Comparison of ENCODE assay signal across 3 cellular contexts in genomic region chr3:18390024-18390660, GRCh38.
TF ChIP-seq lines count a peak whose summit lies in the region.

No MANE protein-coding gene starts in this region.

TF ChIP-seq in SK-N-SH, 30 proteins besides CTCF, POLR2A, EP300 and RAD21:
- TF ChIP-seq PBX3 (IDR thresholded peaks at IDR 0.05) (no peak), GABPA (IDR thresholded peaks at IDR 0.05; ENCODE audit: low read depth) (no peak), RCOR1 (IDR thresholded peaks at IDR 0.05; ENCODE audit: low read length) (peak; percentile 63; the same call in 1 of the 2 replicates), GATA2 (CRISPR knock-in tag; IDR thresholded peaks at IDR 0.05) (peak; percentile 78), TCF12 (IDR thresholded peaks at IDR 0.05) (no peak), ELF1 (IDR thresholded peaks at IDR 0.05) (no peak), FOSL2 (IDR thresholded peaks at IDR 0.05; ENCODE audit: borderline replicate concordance, low read depth) (no peak), ZBTB33 (IDR thresholded peaks at IDR 0.05; ENCODE audit: borderline replicate concordance, low read depth) (no peak), EZH2phosphoT487 (IDR thresholded peaks at IDR 0.05; ENCODE audit: borderline replicate concordance, low read depth) (no peak)

TF ChIP-seq in SK-N-SH treated with all-trans-retinoic acid at 6 μM for 48 hours, 23 proteins besides CTCF, POLR2A, EP300 and RAD21:
- no peak for TF ChIP-seq BACH2 (CRISPR knock-in tag; IDR thresholded peaks at IDR 0.05; ENCODE audit: borderline replicate concordance)
- TF ChIP-seq PPARA (CRISPR knock-in tag; IDR thresholded peaks at IDR 0.05; ENCODE audit: borderline replicate concordance) = no peak
- no peak for TF ChIP-seq ZFP30 (CRISPR knock-in tag; IDR thresholded peaks at IDR 0.05)
- no peak for TF ChIP-seq ESRRG (CRISPR knock-in tag; IDR thresholded peaks at IDR 0.05)
- TF ChIP-seq ZNF70 (CRISPR knock-in tag; IDR thresholded peaks at IDR 0.05) = no peak
- no peak; the same call in 1 of the 2 replicates for TF ChIP-seq ISL1 (CRISPR knock-in tag; IDR thresholded peaks at IDR 0.05)
- no peak for TF ChIP-seq ZC3H10 (CRISPR knock-in tag; IDR thresholded peaks at IDR 0.05)
- TF ChIP-seq CSDC2 (CRISPR knock-in tag; IDR thresholded peaks at IDR 0.05) = no peak
- TF ChIP-seq CSRNP3 (CRISPR knock-in tag; IDR thresholded peaks at IDR 0.05) = no peak

TF ChIP-seq in HepG2, 621 proteins besides CTCF, POLR2A, EP300 and RAD21:
- TF ChIP-seq ZFP36L1 (CRISPR knock-in tag; IDR thresholded peaks at IDR 0.05) (no peak), ZNF678 (CRISPR knock-in tag; IDR thresholded peaks at IDR 0.05) (no peak), SOX13 (IDR thresholded peaks at IDR 0.05) (no peak), SOX13 (CRISPR knock-in tag; conservative IDR thresholded peaks at IDR 0.05 in 1 of 2, IDR thresholded peaks at IDR 0.05 in 1 of 2) (no peak), ARHGAP35 (CRISPR knock-in tag; IDR thresholded peaks at IDR 0.05; ENCODE audit: borderline replicate concordance) (no peak), ZNF362 (CRISPR knock-in tag; IDR thresholded peaks at IDR 0.05; ENCODE audit: borderline replicate concordance) (no peak), ZNF781 (CRISPR knock-in tag; IDR thresholded peaks at IDR 0.05; ENCODE audit: borderline replicate concordance, not compliant biosample characterization) (no peak), MEIS2 (CRISPR knock-in tag; IDR thresholded peaks at IDR 0.05) (no peak), GTF3A (CRISPR knock-in tag; conservative IDR thresholded peaks at IDR 0.05) (no peak), ISX (CRISPR knock-in tag; conservative IDR thresholded peaks at IDR 0.05) (no peak), GATAD1 (CRISPR knock-in tag; IDR thresholded peaks at IDR 0.05) (no peak), GABPB1 (CRISPR knock-in tag; IDR thresholded peaks at IDR 0.05) (no peak), RERE (CRISPR knock-in tag; IDR thresholded peaks at IDR 0.05; ENCODE audit: low read depth) (no peak)
